8 cellular contexts compared by ENCODE assay signal in genomic region chr21:35138665-35139381, GRCh38.
DNase-seq lines count a peak whose midpoint lies in the region; ATAC-seq and TF ChIP-seq lines count a peak whose summit lies in the region.

No MANE protein-coding gene starts in this region.

- H3K36me3 ChIP-seq in ascending aorta: no peaks in the 10 kb centered on the region

- DNase-seq in GM03348 (ENCODE audit: low spot score) (peak; percentile 27), astrocyte of the cerebellum (ENCODE audit: low read depth) (peak; percentile 96), iPS-NIHi7 (ENCODE audit: extremely low spot score) (no peak), ascending aorta (ENCODE audit: low spot score in 2 of 2) (no peak)
- DNase-seq in stimulated activated CD4-positive, alpha-beta T cell treated with anti-CD3 and anti-CD28 coated beads, Interleukin-15, amount 100 ng/mL, for 48 hours (ENCODE audit: low read depth in 2 of 2): peak; percentile 67 to 76

- peak; percentile 9 for TF ChIP-seq CTCF in astrocyte of the cerebellum (IDR thresholded peaks at IDR 0.05; ENCODE audit: low read depth, low read length, missing control alignments)
- TF ChIP-seq CTCF in ascending aorta (IDR thresholded peaks at IDR 0.05): no peak

- H3K27me3 ChIP-seq in ascending aorta: no peaks in the 10 kb centered on the region

- H3K9me3 ChIP-seq in ascending aorta: no peaks in the 10 kb centered on the region

- in situ Hi-C loops in astrocyte of the cerebellum (cut with HindIII; ENCODE audit: low sequenced_read_pairs): no loop called here

- ATAC-seq in SK-N-SH treated with all-trans-retinoic acid at 6 μM for 48 hours (peak; percentile 59), GM19452 (IDR thresholded peaks at IDR 0.05; ENCODE audit: unreplicated experiment) (no peak), HG03342 (IDR thresholded peaks at IDR 0.05; ENCODE audit: unreplicated experiment) (no peak)

- H3K27ac ChIP-seq in ascending aorta: no peak overlapping the region

- intact Hi-C loops in ascending aorta (cut with DNase I): no loop called here

- no peak overlapping the region for H3K4me3 ChIP-seq in astrocyte of the cerebellum (ENCODE audit: low read depth, low read length)
- H3K4me3 ChIP-seq in ascending aorta: no peak overlapping the region

- H3K4me1 ChIP-seq in ascending aorta: no peaks in the 10 kb centered on the region

TF ChIP-seq in SK-N-SH treated with all-trans-retinoic acid at 6 μM for 48 hours, 23 proteins besides CTCF, POLR2A, EP300 and RAD21:
- no peak for TF ChIP-seq OSR1 (CRISPR knock-in tag; IDR thresholded peaks at IDR 0.05)
- no peak for TF ChIP-seq ZC3H10 (CRISPR knock-in tag; IDR thresholded peaks at IDR 0.05)
- TF ChIP-seq PPARA (CRISPR knock-in tag; IDR thresholded peaks at IDR 0.05; ENCODE audit: borderline replicate concordance): no peak
- TF ChIP-seq TOX (CRISPR knock-in tag; IDR thresholded peaks at IDR 0.05; ENCODE audit: borderline replicate concordance): no peak
- TF ChIP-seq, protein P1, sequence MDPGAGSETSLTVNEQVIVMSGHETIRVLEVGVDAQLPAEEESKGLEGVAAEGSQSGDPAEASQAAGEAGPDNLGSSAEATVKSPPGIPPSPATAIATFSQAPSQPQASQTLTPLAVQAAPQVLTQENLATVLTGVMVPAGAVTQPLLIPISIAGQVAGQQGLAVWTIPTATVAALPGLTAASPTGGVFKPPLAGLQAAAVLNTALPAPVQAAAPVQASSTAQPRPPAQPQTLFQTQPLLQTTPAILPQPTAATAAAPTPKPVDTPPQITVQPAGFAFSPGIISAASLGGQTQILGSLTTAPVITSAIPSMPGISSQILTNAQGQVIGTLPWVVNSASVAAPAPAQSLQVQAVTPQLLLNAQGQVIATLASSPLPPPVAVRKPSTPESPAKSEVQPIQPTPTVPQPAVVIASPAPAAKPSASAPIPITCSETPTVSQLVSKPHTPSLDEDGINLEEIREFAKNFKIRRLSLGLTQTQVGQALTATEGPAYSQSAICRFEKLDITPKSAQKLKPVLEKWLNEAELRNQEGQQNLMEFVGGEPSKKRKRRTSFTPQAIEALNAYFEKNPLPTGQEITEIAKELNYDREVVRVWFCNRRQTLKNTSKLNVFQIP (CRISPR knock-in tag; IDR thresholded peaks at IDR 0.05; ENCODE audit: borderline replicate concordance, low read depth): no peak
- TF ChIP-seq, protein P2, sequence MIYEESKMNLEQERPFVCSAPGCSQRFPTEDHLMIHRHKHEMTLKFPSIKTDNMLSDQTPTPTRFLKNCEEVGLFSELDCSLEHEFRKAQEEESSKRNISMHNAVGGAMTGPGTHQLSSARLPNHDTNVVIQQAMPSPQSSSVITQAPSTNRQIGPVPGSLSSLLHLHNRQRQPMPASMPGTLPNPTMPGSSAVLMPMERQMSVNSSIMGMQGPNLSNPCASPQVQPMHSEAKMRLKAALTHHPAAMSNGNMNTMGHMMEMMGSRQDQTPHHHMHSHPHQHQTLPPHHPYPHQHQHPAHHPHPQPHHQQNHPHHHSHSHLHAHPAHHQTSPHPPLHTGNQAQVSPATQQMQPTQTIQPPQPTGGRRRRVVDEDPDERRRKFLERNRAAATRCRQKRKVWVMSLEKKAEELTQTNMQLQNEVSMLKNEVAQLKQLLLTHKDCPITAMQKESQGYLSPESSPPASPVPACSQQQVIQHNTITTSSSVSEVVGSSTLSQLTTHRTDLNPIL (CRISPR knock-in tag; IDR thresholded peaks at IDR 0.05; ENCODE audit: low read depth): no peak
- no peak for TF ChIP-seq ISL1 (CRISPR knock-in tag; IDR thresholded peaks at IDR 0.05)
- no peak for TF ChIP-seq ZNF8 (CRISPR knock-in tag; IDR thresholded peaks at IDR 0.05)
- TF ChIP-seq ARNTL (CRISPR knock-in tag; IDR thresholded peaks at IDR 0.05; ENCODE audit: borderline replicate concordance, low read depth): no peak
- no peak for TF ChIP-seq RARB (CRISPR knock-in tag; IDR thresholded peaks at IDR 0.05)
- no peak for TF ChIP-seq CSDC2 (CRISPR knock-in tag; IDR thresholded peaks at IDR 0.05)
- no peak for TF ChIP-seq PATZ1 (CRISPR knock-in tag; IDR thresholded peaks at IDR 0.05; ENCODE audit: borderline replicate concordance)
- no peak for TF ChIP-seq TCF4 (CRISPR knock-in tag; IDR thresholded peaks at IDR 0.05; ENCODE audit: borderline replicate concordance)
- no peak for TF ChIP-seq SNAI2 (CRISPR knock-in tag; IDR thresholded peaks at IDR 0.05)
- TF ChIP-seq ZFP3 (CRISPR knock-in tag; IDR thresholded peaks at IDR 0.05): no peak
- TF ChIP-seq, protein P3, sequence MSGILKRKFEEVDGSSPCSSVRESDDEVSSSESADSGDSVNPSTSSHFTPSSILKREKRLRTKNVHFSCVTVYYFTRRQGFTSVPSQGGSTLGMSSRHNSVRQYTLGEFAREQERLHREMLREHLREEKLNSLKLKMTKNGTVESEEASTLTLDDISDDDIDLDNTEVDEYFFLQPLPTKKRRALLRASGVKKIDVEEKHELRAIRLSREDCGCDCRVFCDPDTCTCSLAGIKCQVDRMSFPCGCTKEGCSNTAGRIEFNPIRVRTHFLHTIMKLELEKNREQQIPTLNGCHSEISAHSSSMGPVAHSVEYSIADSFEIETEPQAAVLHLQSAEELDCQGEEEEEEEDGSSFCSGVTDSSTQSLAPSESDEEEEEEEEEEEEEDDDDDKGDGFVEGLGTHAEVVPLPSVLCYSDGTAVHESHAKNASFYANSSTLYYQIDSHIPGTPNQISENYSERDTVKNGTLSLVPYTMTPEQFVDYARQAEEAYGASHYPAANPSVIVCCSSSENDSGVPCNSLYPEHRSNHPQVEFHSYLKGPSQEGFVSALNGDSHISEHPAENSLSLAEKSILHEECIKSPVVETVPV (CRISPR knock-in tag; IDR thresholded peaks at IDR 0.05): no peak
- TF ChIP-seq ZNF70 (CRISPR knock-in tag; IDR thresholded peaks at IDR 0.05): no peak
- TF ChIP-seq, protein P4, sequence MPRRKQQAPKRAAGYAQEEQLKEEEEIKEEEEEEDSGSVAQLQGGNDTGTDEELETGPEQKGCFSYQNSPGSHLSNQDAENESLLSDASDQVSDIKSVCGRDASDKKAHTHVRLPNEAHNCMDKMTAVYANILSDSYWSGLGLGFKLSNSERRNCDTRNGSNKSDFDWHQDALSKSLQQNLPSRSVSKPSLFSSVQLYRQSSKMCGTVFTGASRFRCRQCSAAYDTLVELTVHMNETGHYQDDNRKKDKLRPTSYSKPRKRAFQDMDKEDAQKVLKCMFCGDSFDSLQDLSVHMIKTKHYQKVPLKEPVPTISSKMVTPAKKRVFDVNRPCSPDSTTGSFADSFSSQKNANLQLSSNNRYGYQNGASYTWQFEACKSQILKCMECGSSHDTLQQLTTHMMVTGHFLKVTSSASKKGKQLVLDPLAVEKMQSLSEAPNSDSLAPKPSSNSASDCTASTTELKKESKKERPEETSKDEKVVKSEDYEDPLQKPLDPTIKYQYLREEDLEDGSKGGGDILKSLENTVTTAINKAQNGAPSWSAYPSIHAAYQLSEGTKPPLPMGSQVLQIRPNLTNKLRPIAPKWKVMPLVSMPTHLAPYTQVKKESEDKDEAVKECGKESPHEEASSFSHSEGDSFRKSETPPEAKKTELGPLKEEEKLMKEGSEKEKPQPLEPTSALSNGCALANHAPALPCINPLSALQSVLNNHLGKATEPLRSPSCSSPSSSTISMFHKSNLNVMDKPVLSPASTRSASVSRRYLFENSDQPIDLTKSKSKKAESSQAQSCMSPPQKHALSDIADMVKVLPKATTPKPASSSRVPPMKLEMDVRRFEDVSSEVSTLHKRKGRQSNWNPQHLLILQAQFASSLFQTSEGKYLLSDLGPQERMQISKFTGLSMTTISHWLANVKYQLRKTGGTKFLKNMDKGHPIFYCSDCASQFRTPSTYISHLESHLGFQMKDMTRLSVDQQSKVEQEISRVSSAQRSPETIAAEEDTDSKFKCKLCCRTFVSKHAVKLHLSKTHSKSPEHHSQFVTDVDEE (CRISPR knock-in tag; IDR thresholded peaks at IDR 0.05): no peak

Comparison
In these comparisons a context has a peak if more than half of its experiments do, and no peak if none do; other contexts are left out.
1. DNase-seq: peak in GM03348 (single experiment), astrocyte of the cerebellum (single experiment) and stimulated activated CD4-positive, alpha-beta T cell treated with anti-CD3 and anti-CD28 coated beads, Interleukin-15, amount 100 ng/mL, for 48 hours (2 of 2); none in iPS-NIHi7 (single experiment) and ascending aorta (0 of 2).